Comparison of ENCODE assay signal across 19 cellular contexts in genomic region chr1:111364690-111365089, GRCh38.
A peak's percentile ranks its signal among the peaks of the same experiment; 100 is the strongest.
DNase-seq lines count a peak whose midpoint lies in the region; ATAC-seq and TF ChIP-seq lines count a peak whose summit lies in the region.
"Had no signal": no experiment of that assay in that cellular context is flagged by ENCODE, and none has a peak within 500 bp of the region (broad histone marks: within the 10 kb centered on the region; RNA-seq: fewer than 3 reads in every experiment).

No MANE protein-coding gene starts in this region.

- CTCF ChIA-PET in SK-N-SH (lab: Yijun Ruan, JAX) = interaction anchor here (1.2 kb wide), 1 partner anchor 142 kb away, joined by 3 read pairs; no protein-coding TSS in a partner anchor

- H3K4me1 ChIP-seq in SK-N-SH (ENCODE audit: control insufficient read depth in 1 of 2, insufficient read depth in 2 of 2, low read depth in 1 of 2, low read length in 1 of 2) = peaks cover 0 to 18% of the 10 kb centered on the region in 2 experiments; a peak in 2 of 4 replicates
- H3K4me1 ChIP-seq: adrenal gland, esophagus muscularis mucosa had no signal

- ATAC-seq in SK-N-SH treated with all-trans-retinoic acid at 6 μM for 48 hours = no peak
- ATAC-seq in HG03565 (IDR thresholded peaks at IDR 0.05; ENCODE audit: unreplicated experiment) = no peak
- ATAC-seq: activated T-cell treated with anti-CD3 and anti-CD28 coated beads, Interleukin-2, amount 50 U/mL, for 4 hours; stimulated activated naive B cell treated with anti-CD40 and anti-IgM and Interleukin-4, amounts not matched to agents 10 μg/mL and 1 μg/mL and 100 μg/mL, for 72 hours had no signal

- 54% methylated on average over 4 of the region's 4 CpGs for WGBS in SK-N-SH (ENCODE audit: low lambda C conversion rate)

- no peaks in the 10 kb centered on the region for H3K27me3 ChIP-seq in SK-N-SH (ENCODE audit: insufficient read depth)
- H3K27me3 ChIP-seq: adrenal gland had no signal

- peak overlapping the region; percentile 50 to 58; a peak in 2 of 4 replicates for H3K27ac ChIP-seq in SK-N-SH (ENCODE audit: low read depth in 2 of 2, low read length in 1 of 2)
- H3K27ac ChIP-seq: adrenal gland, esophagus muscularis mucosa had no signal

- H3K4me3 ChIP-seq in SK-N-SH (ENCODE audit: low read depth in 2 of 2, low read length in 1 of 2) = no peak overlapping the region
- H3K4me3 ChIP-seq: adrenal gland, esophagus muscularis mucosa had no signal

- H3K79me2 ChIP-seq in SK-N-SH (ENCODE audit: insufficient read depth) = no peaks in the 10 kb centered on the region

- no peak for TF ChIP-seq RAD21 in SK-N-SH (IDR thresholded peaks at IDR 0.05; ENCODE audit: low read length)

- no peak for TF ChIP-seq EP300 in SK-N-SH (IDR thresholded peaks at IDR 0.05; ENCODE audit: borderline replicate concordance in 1 of 2, low read depth in 1 of 2, low read length in 1 of 2)

- no peaks in the 10 kb centered on the region for H3K36me3 ChIP-seq in SK-N-SH (replicated peaks in 1 of 2; ENCODE audit: control insufficient read depth in 1 of 2, insufficient read depth in 2 of 2, low read length in 1 of 2)
- H3K36me3 ChIP-seq: adrenal gland, esophagus muscularis mucosa had no signal

- TF ChIP-seq CTCF in SK-N-SH (IDR thresholded peaks at IDR 0.05) = no peak

- H3K9me2 ChIP-seq in SK-N-SH = no peaks in the 10 kb centered on the region

- H3K4me2 ChIP-seq in SK-N-SH = no peak overlapping the region; the same call in 1 of the 2 replicates

- DNase-seq in SK-N-SH = no peak
- peak; percentile 4 to 37 for DNase-seq in NCI-H526 (lab: John Stamatoyannopoulos, UW)
- peak; percentile 7 for DNase-seq in glomerular visceral epithelial cell (ENCODE audit: extremely low spot score)
- DNase-seq in renal cortical epithelial cell (ENCODE audit: low read depth) = peak; percentile 16
- no peak for DNase-seq in NCI-H1436 (lab: John Stamatoyannopoulos, UW)
- no peak for DNase-seq in stimulated activated CD4-positive, alpha-beta T cell treated with anti-CD3 and anti-CD28 coated beads, Interleukin-4, amount 100 ng/mL, for 24 hours
- DNase-seq: activated T-cell treated with anti-CD3 and anti-CD28 coated beads, Interleukin-2, amount 50 U/mL, for 4 hours; adrenal gland; COR-L47; hypothalamus; KG1; NCI-H187 treated with DMSO at 0.1 percent for 48 hours; nephron progenitor cell; Right ventricle myocardium superior; stimulated activated naive B cell treated with anti-CD40 and anti-IgM and Interleukin-4, amounts not matched to agents 10 μg/mL and 1 μg/mL and 100 μg/mL, for 72 hours; T-helper 9 cell had no signal

- POLR2A ChIA-PET in SK-N-SH (lab: Yijun Ruan, JAX) = no interaction called here

- H3F3A ChIP-seq in SK-N-SH (replicated peaks; ENCODE audit: insufficient read depth) = peaks cover 4% of the 10 kb centered on the region

- no peaks in the 10 kb centered on the region for H3K9me3 ChIP-seq in SK-N-SH
- H3K9me3 ChIP-seq: adrenal gland, esophagus muscularis mucosa had no signal

- 0 out of 2 replicates have a peak overlapping the region, but pooled peaks have one; percentile 24 for H3K9ac ChIP-seq in SK-N-SH

- H2AFZ ChIP-seq in SK-N-SH (ENCODE audit: low read depth) = peak overlapping the region; percentile 84

- H4K20me1 ChIP-seq in SK-N-SH (ENCODE audit: insufficient read depth) = no peaks in the 10 kb centered on the region

TF ChIP-seq in SK-N-SH, 30 proteins besides CTCF, POLR2A, EP300 and RAD21:
- TF ChIP-seq MAX (IDR thresholded peaks at IDR 0.05; ENCODE audit: low read depth) = no peak
- TF ChIP-seq MXI1 (IDR thresholded peaks at IDR 0.05; ENCODE audit: low read depth, low read length) = no peak
- TF ChIP-seq RFX5 (IDR thresholded peaks at IDR 0.05; ENCODE audit: low read length) = no peak

TF ChIP-seq in SK-N-SH treated with all-trans-retinoic acid at 6 μM for 48 hours, 23 proteins besides CTCF, POLR2A, EP300 and RAD21 (continues in another document):
- TF ChIP-seq ZFP3 (CRISPR knock-in tag; IDR thresholded peaks at IDR 0.05) (no peak), CSDC2 (CRISPR knock-in tag; IDR thresholded peaks at IDR 0.05) (no peak), OSR1 (CRISPR knock-in tag; IDR thresholded peaks at IDR 0.05) (no peak), POU6F1 (CRISPR knock-in tag; IDR thresholded peaks at IDR 0.05; ENCODE audit: borderline replicate concordance, low read depth) (no peak), ESRRG (CRISPR knock-in tag; IDR thresholded peaks at IDR 0.05) (no peak), CSRNP3 (CRISPR knock-in tag; IDR thresholded peaks at IDR 0.05) (no peak), ZNF565 (CRISPR knock-in tag; conservative IDR thresholded peaks at IDR 0.05; ENCODE audit: low read depth) (no peak), GLIS3 (CRISPR knock-in tag; IDR thresholded peaks at IDR 0.05) (no peak), RARB (CRISPR knock-in tag; IDR thresholded peaks at IDR 0.05) (no peak), ARNTL (CRISPR knock-in tag; IDR thresholded peaks at IDR 0.05; ENCODE audit: borderline replicate concordance, low read depth) (no peak), BACH2 (CRISPR knock-in tag; IDR thresholded peaks at IDR 0.05; ENCODE audit: borderline replicate concordance) (no peak), ZNF70 (CRISPR knock-in tag; IDR thresholded peaks at IDR 0.05) (no peak), CREB5 (CRISPR knock-in tag; IDR thresholded peaks at IDR 0.05; ENCODE audit: low read depth) (no peak), ISL1 (CRISPR knock-in tag; IDR thresholded peaks at IDR 0.05) (no peak), ZC3H10 (CRISPR knock-in tag; IDR thresholded peaks at IDR 0.05) (no peak), TSHZ2 (CRISPR knock-in tag; IDR thresholded peaks at IDR 0.05) (no peak)

Comparison
In these comparisons a context has a peak if more than half of its experiments do, and no peak if none do; other contexts are left out.
1. DNase-seq: peak in NCI-H526 (2 of 2), glomerular visceral epithelial cell (single experiment) and renal cortical epithelial cell (single experiment); none in SK-N-SH (single experiment), NCI-H1436 (single experiment) and stimulated activated CD4-positive, alpha-beta T cell treated with anti-CD3 and anti-CD28 coated beads, Interleukin-4, amount 100 ng/mL, for 24 hours (single experiment).